ENCODE assay signal across 9 cellular contexts in genomic region chr1:84152649-84153056, GRCh38. TPM values are rescaled to one million over a fixed set of nuclear protein-coding genes. Genes with fewer than 3 reads are reported as not detected.
DNase-seq lines count a peak whose midpoint lies in the region; ATAC-seq and TF ChIP-seq lines count a peak whose summit lies in the region.
"Had no signal": no experiment of that assay in that cellular context is flagged by ENCODE, and none has a peak within 500 bp of the region (broad histone marks: within the 10 kb centered on the region; RNA-seq: fewer than 3 reads in every experiment).

No MANE protein-coding gene starts in this region.

- intact Hi-C loops in activated CD8-positive, alpha-beta T cell treated with anti-CD3 and anti-CD28 coated beads for 36 hours (cut with micrococcal nuclease), result loop anchor here (2.0 kb wide), 1 partner anchor 146 kb away; no protein-coding TSS in a partner anchor
- intact Hi-C loops in esophagus squamous epithelium (cut with DNase I), result no loop called here

- H3K27ac ChIP-seq in BLaER1 treated with 17β-estradiol and CSF1 and Interleukin-3, amounts not matched to agents 10 nM and 100 nM, result peak overlapping the region in 3 of 11 experiments; percentile 8 to 44 (median 34); a peak in 2 of 22 replicates
- no peak overlapping the region for H3K27ac ChIP-seq in esophagus squamous epithelium
- H3K27ac ChIP-seq: KMS-11 had no signal

- peak overlapping the region in 7 of 11 experiments; percentile 7 to 58 (median 33); a peak in 12 of 22 replicates for H3K4me2 ChIP-seq in BLaER1 treated with 17β-estradiol and CSF1 and Interleukin-3, amounts not matched to agents 10 nM and 100 nM
- H3K4me2 ChIP-seq: KMS-11 had no signal

- 45 to 92% methylated on average over 2 to 3 of the region's 3 CpGs for WGBS in esophagus squamous epithelium, 2 donors

- peak; percentile 37 for DNase-seq in activated CD8-positive, alpha-beta T cell treated with anti-CD3 and anti-CD28 coated beads for 36 hours
- DNase-seq in Ammon's horn (ENCODE audit: low spot score) (no peak), SIG-M5 (lab: John Stamatoyannopoulos, UW) (no peak), esophagus squamous epithelium (lab: John Stamatoyannopoulos, UW) (no peak), COR-L47 (lab: John Stamatoyannopoulos, UW) (no peak)

- CTCF ChIA-PET in activated CD8-positive, alpha-beta T cell treated with anti-CD3 and anti-CD28 coated beads for 36 hours (lab: Charles Lee), result interaction anchor here (0.6 to 3.0 kb wide), 9 partner anchors 9 to 468 kb away, joined by 3 to 19 read pairs (median 3); partner anchors contain the start of gene PRKACB

- H3K4me3 ChIP-seq in BLaER1 treated with 17β-estradiol and CSF1 and Interleukin-3, amounts not matched to agents 10 nM and 100 nM, result no peak overlapping the region
- no peak overlapping the region for H3K4me3 ChIP-seq in esophagus squamous epithelium

- H3K9ac ChIP-seq in BLaER1 treated with 17β-estradiol and CSF1 and Interleukin-3, amounts not matched to agents 10 nM and 100 nM, result no peak overlapping the region
- H3K9ac ChIP-seq: KMS-11 had no signal

- peaks cover 83% of the 10 kb centered on the region for H3K4me1 Mint-ChIP-seq in activated CD8-positive, alpha-beta T cell treated with anti-CD3 and anti-CD28 coated beads for 36 hours (ENCODE audit: low read depth)

- H3K9me3 ChIP-seq in BLaER1 treated with 17β-estradiol and CSF1 and Interleukin-3, amounts not matched to agents 10 nM and 100 nM (replicated peaks in 1 of 11), result peaks cover 0 to 7% (median 0%) of the 10 kb centered on the region in 11 experiments; a peak in 3 of 22 replicates
- H3K9me3 ChIP-seq in esophagus squamous epithelium, result no peaks in the 10 kb centered on the region

- H4K20me1 ChIP-seq in BLaER1 treated with 17β-estradiol and CSF1 and Interleukin-3, amounts not matched to agents 10 nM and 100 nM, result no peaks in the 10 kb centered on the region; a peak in 1 of 22 replicates

- POLR2A ChIA-PET in activated CD8-positive, alpha-beta T cell treated with anti-CD3 and anti-CD28 coated beads for 36 hours (lab: Charles Lee), result interaction anchor here (0.8 to 1.4 kb wide), 2 partner anchors 11 to 353 kb away, joined by 3 to 11 read pairs; partner anchors contain the start of genes GNG5 and SPATA1

- TF ChIP-seq CTCF in activated CD8-positive, alpha-beta T cell treated with anti-CD3 and anti-CD28 coated beads for 36 hours (IDR thresholded peaks at IDR 0.05), result no peak
- no peak for TF ChIP-seq CTCF in esophagus squamous epithelium (IDR thresholded peaks at IDR 0.05)

- H3K36me3 Mint-ChIP-seq in activated CD8-positive, alpha-beta T cell treated with anti-CD3 and anti-CD28 coated beads for 36 hours (ENCODE audit: low read depth), result peaks cover 25% of the 10 kb centered on the region

- H3K36me3 ChIP-seq in BLaER1 treated with 17β-estradiol and CSF1 and Interleukin-3, amounts not matched to agents 10 nM and 100 nM, result no peaks in the 10 kb centered on the region
- H3K36me3 ChIP-seq in esophagus squamous epithelium, result no peaks in the 10 kb centered on the region

- H3K9me3 Mint-ChIP-seq in activated CD8-positive, alpha-beta T cell treated with anti-CD3 and anti-CD28 coated beads for 36 hours, result no peaks in the 10 kb centered on the region

- no peak for TF ChIP-seq POLR2A in esophagus squamous epithelium (IDR thresholded peaks at IDR 0.05)

- peak overlapping the region; percentile 81 for H3K27ac Mint-ChIP-seq in activated CD8-positive, alpha-beta T cell treated with anti-CD3 and anti-CD28 coated beads for 36 hours

- H3K4me1 ChIP-seq in BLaER1 treated with 17β-estradiol and CSF1 and Interleukin-3, amounts not matched to agents 10 nM and 100 nM, result peaks cover 13 to 33% (median 26%) of the 10 kb centered on the region in 10 experiments
- H3K4me1 ChIP-seq in esophagus squamous epithelium, result peaks cover 0 to 15% (median 4%) of the 10 kb centered on the region in 3 donors

- no peaks in the 10 kb centered on the region for H3K27me3 ChIP-seq in BLaER1 treated with 17β-estradiol and CSF1 and Interleukin-3, amounts not matched to agents 10 nM and 100 nM
- no peaks in the 10 kb centered on the region for H3K27me3 ChIP-seq in esophagus squamous epithelium

- no peaks in the 10 kb centered on the region for H3K27me3 Mint-ChIP-seq in activated CD8-positive, alpha-beta T cell treated with anti-CD3 and anti-CD28 coated beads for 36 hours

- H3K4me3 Mint-ChIP-seq in activated CD8-positive, alpha-beta T cell treated with anti-CD3 and anti-CD28 coated beads for 36 hours, result peak overlapping the region; percentile 36

- peak; percentile 67 for ATAC-seq in GM19025 (IDR thresholded peaks at IDR 0.05; ENCODE audit: low read depth, unreplicated experiment)
- ATAC-seq in HG03025 (IDR thresholded peaks at IDR 0.05; ENCODE audit: low FRiP score, unreplicated experiment), result peak; percentile 73
- ATAC-seq in activated CD8-positive, alpha-beta T cell treated with anti-CD3 and anti-CD28 coated beads for 36 hours, result peak; percentile 70

RNA-seq across cellular contexts. Expression of gene PRKACB, which starts 8.6 kb away (rescaled TPM):
- total RNA-seq in activated CD8-positive, alpha-beta T cell treated with anti-CD3 and anti-CD28 coated beads for 36 hours, result 10 to 100 TPM; 39.9 to 44.7 TPM
- 10 to 100 TPM in 2 of 4 donors, 1 to 10 TPM in 2; 3.7 to 18.3 (median 11.3) TPM for total RNA-seq in esophagus squamous epithelium
